ENCODE assay signal across 8 cellular contexts in the genomic region with DNA sequence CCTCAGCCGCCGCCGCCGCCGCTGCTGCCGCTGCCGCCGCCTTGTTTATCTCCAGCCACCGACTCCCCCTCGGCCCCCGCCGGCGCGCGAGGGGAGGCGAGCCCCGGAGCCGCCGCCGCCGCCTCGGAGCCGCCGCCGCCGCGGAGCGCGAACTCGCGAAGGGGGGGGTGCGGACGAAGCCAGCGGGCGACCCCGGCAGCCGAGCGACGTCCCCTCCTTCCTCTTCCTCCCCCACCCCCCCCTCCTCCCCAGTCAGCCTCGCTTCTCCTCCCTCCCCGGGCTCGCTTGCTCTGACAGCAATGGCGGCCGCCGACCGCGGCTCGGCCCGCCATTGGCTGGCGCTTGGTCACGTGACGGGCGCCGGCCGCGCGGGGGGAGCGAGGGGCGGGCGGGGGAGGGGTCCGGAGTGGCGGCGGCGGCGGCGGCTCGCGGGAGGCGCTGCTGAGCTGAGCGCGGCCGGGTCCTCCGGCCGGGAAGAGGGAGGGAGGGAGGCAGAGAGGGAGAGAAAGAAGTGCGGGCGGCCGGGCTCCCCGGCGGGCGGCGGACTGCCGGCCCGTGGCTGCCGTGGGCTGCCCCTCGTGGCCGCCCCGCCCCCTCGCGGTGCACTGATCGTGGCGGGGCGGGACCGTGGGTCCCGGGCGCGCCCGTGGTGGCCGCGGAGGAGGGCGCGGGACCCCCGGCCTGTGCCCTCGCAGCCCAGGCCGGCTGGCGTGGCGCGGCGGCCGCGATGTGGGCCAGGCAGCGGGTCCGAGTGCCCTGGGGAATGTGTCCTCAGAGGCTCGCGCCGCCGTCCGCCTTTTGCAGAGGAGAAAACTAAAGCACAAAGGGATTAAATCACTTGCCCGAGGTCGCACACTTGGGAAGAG. TPM values are rescaled to one million over a fixed set of nuclear protein-coding genes. Genes with fewer than 3 reads are reported as not detected.
DNase-seq lines count a peak whose midpoint lies in the region; ATAC-seq, FAIRE-seq and TF ChIP-seq lines count a peak whose summit lies in the region.

TSS of gene MED13L (minus strand) at position 301 of the 866 bp plus-strand sequence. CDS start 562 bp downstream, outside the sequence.

- H3K4me1 ChIP-seq in pancreas (peaks cover 0 to 23% (median 14%) of the 10 kb centered on the region in 3 donors), thymus (ENCODE audit: control insufficient read depth, insufficient read depth, low read length) (peaks cover 11% of the 10 kb centered on the region)

- POLR2A ChIA-PET in HEK293T (lab: Yijun Ruan, JAX), result interaction anchor here (1.4 to 1.5 kb wide), 2 partner anchors 12 to 15 kb away, joined by 3 to 4 read pairs; no protein-coding TSS in a partner anchor
- POLR2A ChIA-PET in activated naive CD8-positive, alpha-beta T cell treated with anti-CD3 and anti-CD28 coated beads, Interleukin-2, amount 10 ng/mL, durations not matched to agents 7 days and 5 days (lab: Charles Lee), result interaction anchor here (0.6 to 1.9 kb wide), 5 partner anchors 49 to 325 kb away, joined by 3 to 15 read pairs (median 4); no protein-coding TSS in a partner anchor

- no peak for TF ChIP-seq CTCF in GM06990 (IDR thresholded peaks at IDR 0.05; ENCODE audit: insufficient read depth, low read length, poor library complexity, severe bottlenecking)
- peak in 1 of 4 donors; percentile 28 for TF ChIP-seq CTCF in pancreas (IDR thresholded peaks at IDR 0.05)

- H3K4me1 Mint-ChIP-seq in activated naive CD8-positive, alpha-beta T cell treated with anti-CD3 and anti-CD28 coated beads, Interleukin-2, amount 10 ng/mL, durations not matched to agents 7 days and 5 days, result peaks cover 31% of the 10 kb centered on the region

- peak within 1 kb of the TSS; percentile 95 for H3K27ac Mint-ChIP-seq in activated naive CD8-positive, alpha-beta T cell treated with anti-CD3 and anti-CD28 coated beads, Interleukin-2, amount 10 ng/mL, durations not matched to agents 7 days and 5 days

- DNase-seq in GM06990 (ENCODE audit: extremely low read depth, insufficient read length) (peak; percentile 89), HEK293T (ENCODE audit: extremely low spot score) (peak; percentile 93), MV-4-11 (lab: John Stamatoyannopoulos, UW) (peak; percentile 82), SW 1271 (lab: John Stamatoyannopoulos, UW) (peak; percentile 71 to 78), head of caudate nucleus (peak; percentile 50 to 94 (median 88)), pancreas (peak; percentile 86 to 96 (median 93))
- peak; percentile 95 for DNase-seq in activated naive CD8-positive, alpha-beta T cell treated with anti-CD3 and anti-CD28 coated beads, Interleukin-2, amount 10 ng/mL, durations not matched to agents 7 days and 5 days

- H3K36me3 ChIP-seq in GM06990 (ENCODE audit: control insufficient read depth, insufficient read depth, low read length) (no peaks in the 10 kb centered on the region), pancreas (no peaks in the 10 kb centered on the region), thymus (ENCODE audit: control insufficient read depth, insufficient read depth) (no peaks in the 10 kb centered on the region)

- ATAC-seq in activated naive CD8-positive, alpha-beta T cell treated with anti-CD3 and anti-CD28 coated beads, Interleukin-2, amount 10 ng/mL, durations not matched to agents 7 days and 5 days (ENCODE audit: low read depth), result peak; percentile 81
- peak; percentile 84 to 89 (median 87) for ATAC-seq in pancreas

- no peaks in the 10 kb centered on the region for H3K9me3 ChIP-seq in pancreas
- no peaks in the 10 kb centered on the region for H3K9me3 ChIP-seq in thymus (ENCODE audit: control insufficient read depth)

- H3K27me3 ChIP-seq in GM06990 (replicated peaks; ENCODE audit: control insufficient read depth, insufficient read depth, low read length), result peaks cover 2% of the 10 kb centered on the region; the same call in 1 of the 2 replicates
- H3K27me3 ChIP-seq in pancreas, result no peaks in the 10 kb centered on the region
- no peaks in the 10 kb centered on the region for H3K27me3 ChIP-seq in thymus (ENCODE audit: control insufficient read depth, insufficient read depth)

- H3K4me3 ChIP-seq in GM06990 (replicated peaks; ENCODE audit: low read depth, low read length) (peak within 1 kb of the TSS; percentile 72), pancreas (peak within 1 kb of the TSS; percentile 65 to 77 (median 70)), thymus (ENCODE audit: low read length) (peak within 1 kb of the TSS; percentile 96)

- CTCF ChIA-PET in HEK293T (lab: Yijun Ruan, JAX), result no interaction called here

- intact Hi-C loops in head of caudate nucleus (cut with DNase I) (loop anchor here (5.0 to 10.0 kb wide), 2 partner anchors 325 to 427 kb away; no protein-coding TSS in a partner anchor), pancreas (cut with DNase I) (no loop called here)

- no peaks in the 10 kb centered on the region for H3K9me3 Mint-ChIP-seq in activated naive CD8-positive, alpha-beta T cell treated with anti-CD3 and anti-CD28 coated beads, Interleukin-2, amount 10 ng/mL, durations not matched to agents 7 days and 5 days

- no peaks in the 10 kb centered on the region for H3K27me3 Mint-ChIP-seq in activated naive CD8-positive, alpha-beta T cell treated with anti-CD3 and anti-CD28 coated beads, Interleukin-2, amount 10 ng/mL, durations not matched to agents 7 days and 5 days

- 0 to 1% methylated on average over 38 to 118 of the region's 119 CpGs for WGBS in pancreas, 2 donors
- 1% methylated on average over 117 of the region's 119 CpGs for WGBS in thymus

- H3K4me3 Mint-ChIP-seq in activated naive CD8-positive, alpha-beta T cell treated with anti-CD3 and anti-CD28 coated beads, Interleukin-2, amount 10 ng/mL, durations not matched to agents 7 days and 5 days, result peak within 1 kb of the TSS; percentile 91

- no peak for FAIRE-seq in pancreas (lab: Jason Lieb, UNC)

- peaks cover 2% of the 10 kb centered on the region for H3K36me3 Mint-ChIP-seq in activated naive CD8-positive, alpha-beta T cell treated with anti-CD3 and anti-CD28 coated beads, Interleukin-2, amount 10 ng/mL, durations not matched to agents 7 days and 5 days

- peak within 1 kb of the TSS; percentile 73 to 91 (median 85) for H3K27ac ChIP-seq in pancreas
- peak within 1 kb of the TSS; percentile 97 for H3K27ac ChIP-seq in thymus (ENCODE audit: low read depth)

TF ChIP-seq in HEK293T, 16 proteins besides CTCF, POLR2A, EP300 and RAD21:
- peak; percentile 50; the same call in 1 of the 2 replicates for TF ChIP-seq FOXM1 (IDR thresholded peaks at IDR 0.05; ENCODE audit: borderline replicate concordance)
- no peak for TF ChIP-seq CTBP1 (IDR thresholded peaks at IDR 0.05; ENCODE audit: borderline replicate concordance)

RNA-seq across cellular contexts. Expression of gene MED13L, which starts in this region (rescaled TPM):
- 100 to 1,000 TPM; 112 to 120 TPM for total RNA-seq in activated naive CD8-positive, alpha-beta T cell treated with anti-CD3 and anti-CD28 coated beads, Interleukin-2, amount 10 ng/mL, durations not matched to agents 7 days and 5 days
- total RNA-seq in pancreas, result 10 to 100 TPM; 49.1 to 93.8 (median 56.8) TPM
- polyA plus RNA-seq in pancreas, result 10 to 100 TPM; 10.3 to 15.6 TPM
- polyA plus RNA-seq in thymus, result 34.0 TPM

Comparison
In these comparisons a context has a peak if more than half of its experiments do, and no peak if none do; other contexts are left out.
1. Peak in every context shown above with its lines: DNase-seq, ATAC-seq, H3K4me3 ChIP-seq and H3K27ac ChIP-seq.